In genomic region chr14:68495638-68496114, GRCh38 we compare ENCODE assay signal across 13 cellular contexts.
DNase-seq lines count a peak whose midpoint lies in the region; ATAC-seq, FAIRE-seq and TF ChIP-seq lines count a peak whose summit lies in the region.
"Had no signal": no experiment of that assay in that cellular context is flagged by ENCODE, and none has a peak within 500 bp of the region (broad histone marks: within the 10 kb centered on the region; RNA-seq: fewer than 3 reads in every experiment).

No MANE protein-coding gene starts in this region.

- H3K9me3 ChIP-seq in CD4-positive, CD25-positive, alpha-beta regulatory T cell (ENCODE audit: control insufficient read depth in 2 of 2, low read length in 2 of 2), result no peaks in the 10 kb centered on the region
- H3K9me3 ChIP-seq in lower lobe of right lung, result no peaks in the 10 kb centered on the region
- no peaks in the 10 kb centered on the region for H3K9me3 ChIP-seq in pancreas
- H3K9me3 ChIP-seq: ascending aorta had no signal

- intact Hi-C loops in lower lobe of right lung (cut with DNase I) (no loop called here), Right ventricle myocardium superior (cut with DNase I) (no loop called here), pancreas (cut with DNase I) (no loop called here)

- H3K4me3 ChIP-seq in CD4-positive, CD25-positive, alpha-beta regulatory T cell (ENCODE audit: low read depth, low read length), result no peak overlapping the region
- H3K4me3 ChIP-seq in lower lobe of right lung, result no peak overlapping the region
- H3K4me3 ChIP-seq in pancreas, result no peak overlapping the region
- H3K4me3 ChIP-seq: ascending aorta, skin epidermis had no signal

- no peak for DNase-seq in CD4-positive, CD25-positive, alpha-beta regulatory T cell
- DNase-seq in GM19239 (ENCODE audit: insufficient read length, low spot score), result no peak
- no peak for DNase-seq in lower lobe of right lung
- no peak for DNase-seq in COLO829 (ENCODE audit: low spot score)
- no peak for DNase-seq in Right ventricle myocardium superior
- no peak for DNase-seq in NCI-H524 treated with DMSO at 0.1 percent for 48 hours (lab: John Stamatoyannopoulos, UW)
- DNase-seq in pancreas, result no peak
- DNase-seq: effector memory CD4-positive, alpha-beta T cell; hypothalamus had no signal

- ATAC-seq in CD4-positive, CD25-positive, alpha-beta regulatory T cell (ENCODE audit: low read depth in 2 of 2), result peak in 1 of 2 donors; percentile 28
- ATAC-seq in HG03342 (IDR thresholded peaks at IDR 0.05; ENCODE audit: unreplicated experiment), result peak; percentile 49
- ATAC-seq in lower lobe of right lung, result no peak
- no peak for ATAC-seq in Right ventricle myocardium superior (ENCODE audit: poor library complexity)
- ATAC-seq in pancreas, result no peak
- ATAC-seq: Panc1 had no signal

- H3K27me3 ChIP-seq in CD4-positive, CD25-positive, alpha-beta regulatory T cell (ENCODE audit: control insufficient read depth, insufficient read depth, low read length), result no peaks in the 10 kb centered on the region
- H3K27me3 ChIP-seq in lower lobe of right lung (ENCODE audit: low read depth) (no peaks in the 10 kb centered on the region), pancreas (no peaks in the 10 kb centered on the region)
- H3K27me3 ChIP-seq: ascending aorta had no signal

- FAIRE-seq in GM19239 (lab: Jason Lieb, UNC) (peak; percentile 88), pancreas (lab: Jason Lieb, UNC) (no peak)

- H3K4me1 Mint-ChIP-seq in CD4-positive, CD25-positive, alpha-beta regulatory T cell, result peaks cover 0 to 44% (median 21%) of the 10 kb centered on the region in 4 donors

- H3K36me3 Mint-ChIP-seq in CD4-positive, CD25-positive, alpha-beta regulatory T cell, result peaks cover 10% of the 10 kb centered on the region

- TF ChIP-seq CTCF in lower lobe of right lung (IDR thresholded peaks at IDR 0.05) (no peak), pancreas (IDR thresholded peaks at IDR 0.05) (no peak)

- no peaks in the 10 kb centered on the region for H3K9me3 Mint-ChIP-seq in CD4-positive, CD25-positive, alpha-beta regulatory T cell

- H3K27me3 Mint-ChIP-seq in CD4-positive, CD25-positive, alpha-beta regulatory T cell, result no peaks in the 10 kb centered on the region

- no peak overlapping the region for H3K27ac ChIP-seq in CD4-positive, CD25-positive, alpha-beta regulatory T cell (ENCODE audit: insufficient read depth, low read length, poor library complexity, severe bottlenecking)
- peak overlapping the region; percentile 42 for H3K27ac ChIP-seq in lower lobe of right lung
- no peak overlapping the region for H3K27ac ChIP-seq in pancreas
- H3K27ac ChIP-seq: ascending aorta had no signal

- H3K36me3 ChIP-seq in CD4-positive, CD25-positive, alpha-beta regulatory T cell (ENCODE audit: control insufficient read depth, insufficient read depth, low read length), result no peaks in the 10 kb centered on the region
- H3K36me3 ChIP-seq in lower lobe of right lung (no peaks in the 10 kb centered on the region), pancreas (no peaks in the 10 kb centered on the region)
- H3K36me3 ChIP-seq: ascending aorta had no signal

- no peaks in the 10 kb centered on the region for H3K4me1 ChIP-seq in CD4-positive, CD25-positive, alpha-beta regulatory T cell (ENCODE audit: control insufficient read depth, insufficient read depth, low read length, poor library complexity, severe bottlenecking)
- H3K4me1 ChIP-seq in lower lobe of right lung (no peaks in the 10 kb centered on the region), pancreas (no peaks in the 10 kb centered on the region)
- H3K4me1 ChIP-seq: ascending aorta had no signal

- peak overlapping the region; percentile 22 to 78 (median 63) for H3K27ac Mint-ChIP-seq in CD4-positive, CD25-positive, alpha-beta regulatory T cell

- WGBS in pancreas, 2 donors, result 92 to 96% methylated on average over 4 of the region's 4 CpGs

- peak overlapping the region in 1 of 4 donors; percentile 72 for H3K4me3 Mint-ChIP-seq in CD4-positive, CD25-positive, alpha-beta regulatory T cell
